ENCODE assay signal across 27 cellular contexts in genomic region chr10:80608706-80609105, GRCh38.
"Had no signal": no experiment of that assay in that cellular context is flagged by ENCODE, and none has a peak within 500 bp of the region (broad histone marks: within the 10 kb centered on the region; RNA-seq: fewer than 3 reads in every experiment).

No MANE protein-coding gene starts in this region.

- H3K27me3 Mint-ChIP-seq: stimulated activated naive CD8-positive, alpha-beta T cell treated with anti-CD3 and anti-CD28 coated beads, Interleukin-15, amount 100 ng/mL, for 72 hours had no signal

- H3K4me3 ChIP-seq: dorsolateral prefrontal cortex, gastroesophageal sphincter, heart left ventricle, hepatocyte, left lung, prostate gland, right atrium auricular region, smooth muscle cell, suprapubic skin, tibial artery had no signal

- H3K4me3 Mint-ChIP-seq: nephron; stimulated activated naive CD8-positive, alpha-beta T cell treated with anti-CD3 and anti-CD28 coated beads, Interleukin-15, amount 100 ng/mL, for 72 hours; type B pancreatic cell had no signal

- H3K27me3 ChIP-seq: dorsolateral prefrontal cortex, gastroesophageal sphincter, heart left ventricle, hepatocyte, left lung, neutrophil, right atrium auricular region, suprapubic skin, tibial artery had no signal

- H3K36me3 Mint-ChIP-seq: naive thymus-derived CD4-positive, alpha-beta T cell; type B pancreatic cell had no signal

- H3K27ac Mint-ChIP-seq: naive thymus-derived CD4-positive, alpha-beta T cell; nephron; type B pancreatic cell had no signal

- H3K36me3 ChIP-seq: gastroesophageal sphincter, heart left ventricle, left lung, neutrophil, prostate gland, right atrium auricular region, suprapubic skin, tibial artery had no signal

- DNase-seq: cerebellar nuclear complex; effector CD4-positive, alpha-beta T cell; foreskin fibroblast; heart left ventricle; kidney; left lung; mesenchymal stem cell; midbrain; naive thymus-derived CD4-positive, alpha-beta T cell; stimulated activated CD4-positive, alpha-beta T cell treated with anti-CD3 and anti-CD28 coated beads, Interleukin-12 subunit alpha, Interleukin-12 subunit beta, amount 100 ng/mL, for 4 hours; stimulated activated CD4-positive, alpha-beta T cell treated with anti-CD3 and anti-CD28 coated beads, Interleukin-1b, Interleukin-23, amount 100 ng/mL, for 48 hours; stimulated activated CD4-positive, alpha-beta T cell treated with anti-CD3 and anti-CD28 coated beads, Interleukin-4, amount 100 ng/mL, for 1 hour; stimulated activated CD8-positive, alpha-beta memory T cell treated with anti-CD3 and anti-CD28 coated beads, Interleukin-4, amount 100 ng/mL, for 48 hours; stimulated activated naive CD4-positive, alpha-beta T cell; stimulated activated naive CD8-positive, alpha-beta T cell treated with anti-CD3 and anti-CD28 coated beads, Interleukin-15, amount 100 ng/mL, for 72 hours; tibial artery had no signal

- H3K4me1 ChIP-seq: gastroesophageal sphincter, heart left ventricle, left lung, parathyroid adenoma, prostate gland, right atrium auricular region, tibial artery had no signal

- H3K9me3 ChIP-seq: gastroesophageal sphincter, heart left ventricle, left lung, neutrophil, prostate gland, right atrium auricular region, suprapubic skin, tibial artery had no signal

- H3K27ac ChIP-seq: gastroesophageal sphincter, heart left ventricle, hepatocyte, left lung, neutrophil, parathyroid adenoma, prostate gland, right atrium auricular region, suprapubic skin, tibial artery had no signal
